Comparison of ENCODE assay signal across 8 cellular contexts in genomic region chr5:150779397-150780179, GRCh38. TPM values are rescaled to one million over a fixed set of nuclear protein-coding genes. Genes with fewer than 3 reads are reported as not detected.
DNase-seq lines count a peak whose midpoint lies in the region; ATAC-seq, FAIRE-seq and TF ChIP-seq lines count a peak whose summit lies in the region.

No MANE protein-coding gene starts in this region.

- in situ Hi-C loops in K562 (cut with MboI) = no loop called here

- POLR2A ChIA-PET in K562 (lab: Yijun Ruan, JAX) = interaction anchor here (0.7 to 1.2 kb wide), 2 partner anchors 60 to 792 kb away, joined by 3 read pairs; no protein-coding TSS in a partner anchor

- no peak for TF ChIP-seq POLR2A in K562 (conservative IDR thresholded peaks at IDR 0.05)

- H3K36me3 ChIP-seq in DND-41 (ENCODE audit: insufficient read depth, low read length) (peaks cover 10% of the 10 kb centered on the region; the same call in 1 of the 2 replicates), K562 (ENCODE audit: control insufficient read depth, insufficient read depth, low read length) (no peaks in the 10 kb centered on the region)

- H3K9me1 ChIP-seq in K562 (ENCODE audit: control insufficient read depth, insufficient read depth, low read length) = no peaks in the 10 kb centered on the region

- H2AFZ ChIP-seq in DND-41 (ENCODE audit: low read depth, low read length) = peak overlapping the region; percentile 97
- H2AFZ ChIP-seq in K562 (ENCODE audit: low read depth, low read length) = peak overlapping the region; percentile 99; the same call in 1 of the 2 replicates

- no TSS peak for BruUV-seq in K562 (replicated peaks; lab: Mats Ljungman, UMichigan)

- intact Hi-C loops in K562 (cut with micrococcal nuclease) = loop anchor here (1.0 to 10.0 kb wide), 5 partner anchors 17 to 325 kb away; partner anchors contain the start of gene RBM22

- CTCF ChIA-PET in K562 (lab: Yijun Ruan, JAX; ENCODE audit: low intra/inter-chr PET ratio) = interaction anchor here (0.7 kb wide), 1 partner anchor 217 kb away, joined by 3 read pairs; no protein-coding TSS in a partner anchor

- peak overlapping the region; percentile 81 for H3K4me2 ChIP-seq in DND-41 (ENCODE audit: insufficient read depth, low read length)
- peak overlapping the region; percentile 86; the same call in 1 of the 2 replicates for H3K4me2 ChIP-seq in K562 (ENCODE audit: insufficient read depth, low read length)

- TF ChIP-seq EP300 in K562 (IDR thresholded peaks at IDR 0.05; ENCODE audit: low read length) = no peak

- H3K79me2 ChIP-seq in DND-41 (ENCODE audit: insufficient read depth, low read length) = peaks cover 47% of the 10 kb centered on the region
- peaks cover 9% of the 10 kb centered on the region; the same call in 1 of the 3 replicates for H3K79me2 ChIP-seq in K562 (ENCODE audit: control insufficient read depth, insufficient read depth, low read length)

- H3K27ac ChIP-seq in DND-41 (ENCODE audit: low read length) = peak overlapping the region; percentile 91
- no peak overlapping the region for H3K27ac ChIP-seq in K562 (ENCODE audit: extremely low read depth, low read depth, low read length)

- H3K9me3 ChIP-seq in DND-41 (ENCODE audit: insufficient read depth, low read length, severe bottlenecking) = no peaks in the 10 kb centered on the region
- no peaks in the 10 kb centered on the region for H3K9me3 ChIP-seq in K562 (replicated peaks; ENCODE audit: control insufficient read depth, insufficient read depth, low read depth, low read length)
- H3K9me3 ChIP-seq in mononuclear cell (ENCODE audit: low read depth, low read length) = no peaks in the 10 kb centered on the region

- no peaks in the 10 kb centered on the region for H4K20me1 ChIP-seq in DND-41 (ENCODE audit: insufficient read depth, low read length)
- no peaks in the 10 kb centered on the region for H4K20me1 ChIP-seq in K562 (replicated peaks; ENCODE audit: control insufficient read depth, insufficient read depth, low read length)

- no peaks in the 10 kb centered on the region for H3K27me3 ChIP-seq in DND-41 (ENCODE audit: insufficient read depth, low read length, poor library complexity)
- H3K27me3 ChIP-seq in K562 (ENCODE audit: control insufficient read depth in 2 of 2, insufficient read depth in 2 of 2, low read length in 2 of 2) = no peaks in the 10 kb centered on the region
- H3K27me3 ChIP-seq in mononuclear cell (ENCODE audit: insufficient read depth, low read length) = no peaks in the 10 kb centered on the region

- H3K4me3 ChIP-seq in DND-41 (ENCODE audit: low read depth in 1 of 2, low read length in 2 of 2) (peak overlapping the region; percentile 61 to 75), K562 (peak overlapping the region; percentile 72), mononuclear cell (ENCODE audit: low read length) (peak overlapping the region; percentile 78)

- TF ChIP-seq CTCF in DND-41 (IDR thresholded peaks at IDR 0.05; ENCODE audit: borderline replicate concordance, extremely low read depth, low read length, poor library complexity, severe bottlenecking) (no peak), K562 (IDR thresholded peaks at IDR 0.05 in 2 of 3, conservative IDR thresholded peaks at IDR 0.05 in 1 of 3; ENCODE audit: insufficient read depth in 2 of 3, low read depth in 1 of 3, low read length in 3 of 3) (no peak)

- H3K4me1 ChIP-seq in DND-41 (ENCODE audit: insufficient read depth, low read length) (peaks cover 68% of the 10 kb centered on the region), K562 (replicated peaks in 1 of 2; ENCODE audit: control insufficient read depth in 2 of 2, insufficient read depth in 2 of 2, low read length in 2 of 2) (peaks cover 21 to 24% of the 10 kb centered on the region in 2 experiments), mononuclear cell (ENCODE audit: insufficient read depth, low read length) (peaks cover 69% of the 10 kb centered on the region)

- peak; percentile 5; the same call in 1 of the 3 replicates for ATAC-seq in DND-41 (ENCODE audit: insufficient read depth, low read depth)
- peak; percentile 1 for ATAC-seq in HG03342 (IDR thresholded peaks at IDR 0.05; ENCODE audit: unreplicated experiment)
- ATAC-seq in K562 = no peak
- ATAC-seq in GM21367 (IDR thresholded peaks at IDR 0.05; ENCODE audit: unreplicated experiment) = no peak

- peak; percentile 61 for DNase-seq in DND-41
- DNase-seq in K562 (ENCODE audit: extremely low read depth in 1 of 4, low spot score in 3 of 4) = no peak
- DNase-seq in NCI-H1417 (lab: John Stamatoyannopoulos, UW) = no peak
- DNase-seq in foreskin melanocyte = no peak
- DNase-seq in NCI-H446 treated with DMSO at 0.1 percent for 48 hours (lab: John Stamatoyannopoulos, UW) = no peak

- 37% methylated on average over 13 of the region's 13 CpGs for WGBS in K562 (ENCODE audit: insufficient coverage, low coverage, missing lambda C conversion rate)

- TF ChIP-seq RAD21 in K562 (CRISPR knock-in tag; conservative IDR thresholded peaks at IDR 0.05 in 1 of 2, IDR thresholded peaks at IDR 0.05 in 1 of 2) = no peak

- no peak for FAIRE-seq in K562 (lab: Jason Lieb, UNC)

- H3K9ac ChIP-seq in DND-41 (ENCODE audit: low read depth, low read length) (peak overlapping the region; percentile 78), K562 (ENCODE audit: insufficient read depth in 1 of 2, low read depth in 2 of 2, low read length in 2 of 2) (peak overlapping the region in 1 of 2 experiments; percentile 90; a peak in 2 of 4 replicates)

TF ChIP-seq in K562, 482 proteins besides CTCF, POLR2A, EP300 and RAD21 (continues in another document):
- TF ChIP-seq L3MBTL2 (IDR thresholded peaks at IDR 0.05) (peak; percentile 16; the same call in 1 of the 2 replicates), DEAF1 (CRISPR knock-in tag; IDR thresholded peaks at IDR 0.05) (no peak), SMARCE1 (IDR thresholded peaks at IDR 0.05) (no peak)

RNA-seq across cellular contexts. Expression of gene SMIM3, which starts 1.0 kb away (rescaled TPM):
- total RNA-seq in K562 (2011; cell fraction: chromatin; rRNA removed; ENCODE audit: low replicate concordance) = 5.3 and 6.3 TPM in 2 replicates
- 3.0 and 4.2 TPM in 2 replicates for total RNA-seq in K562 (2011; cell fraction: nucleolus; rRNA removed)
- 5.6 and 6.4 TPM in 2 replicates for total RNA-seq in K562 (2011; cell fraction: nucleoplasm; rRNA removed)
- total RNA-seq in K562 (2014; rRNA removed) (13.6 and 20.2 TPM in 2 replicates), K562 (2014; rRNA removed; fragmentation: Illumina TruSeq; extraction: Trizol) (14.6 and 15.8 TPM in 2 replicates), K562 (2015; rRNA removed; fragmentation: Illumina TruSeq; extraction: Trizol) (27.7 and 28.5 TPM in 2 replicates), K562 (2021) (13.0 and 13.7 TPM in 2 replicates), mononuclear cell (40.7 TPM)
- polyA plus RNA-seq in K562 (2011; rRNA removed) (13.9 and 29.5 TPM in 2 replicates), K562 (2014; fragmentation: Illumina TruSeq; extraction: Trizol) (18.8 and 19.7 TPM in 2 replicates), K562 (2014; fragmentation: Nextera tagmentation; extraction: Ambion mirVana) (1 to 10 TPM; 4.1 to 6.7 TPM), K562 (2014; rRNA removed) (12.8 and 13.5 TPM in 2 replicates)
- polyA plus RNA-seq in K562 (2011; cell fraction: cytosol; rRNA removed) = 13.9 and 39.1 TPM in 2 replicates
- polyA plus RNA-seq in K562 (2011; cell fraction: nucleus; rRNA removed) = 7.9 and 20.9 TPM in 2 replicates
- 24.7 and 45.6 TPM in 2 replicates for polyA plus RNA-seq in K562 (2012)
- polyA minus RNA-seq in K562 (2011; rRNA and poly(A)+ RNA removed) = 5.6 and 14.2 TPM in 2 replicates
- 4.0 and 5.6 TPM in 2 replicates for polyA minus RNA-seq in K562 (2011; cell fraction: cytosol; rRNA and poly(A)+ RNA removed)
- 2.3 and 5.7 TPM in 2 replicates for polyA minus RNA-seq in K562 (2011; cell fraction: nucleus; rRNA and poly(A)+ RNA removed)

RNA-seq across cellular contexts. Expression of gene DCTN4, which starts 20.8 kb away (rescaled TPM):
- 64.1 and 143 TPM in 2 replicates for total RNA-seq in K562 (2011; cell fraction: chromatin; rRNA removed; ENCODE audit: low replicate concordance)
- 28.9 and 49.2 TPM in 2 replicates for total RNA-seq in K562 (2011; cell fraction: nucleolus; rRNA removed)
- total RNA-seq in K562 (2011; cell fraction: nucleoplasm; rRNA removed) = 56.8 and 84.8 TPM in 2 replicates
- total RNA-seq in K562 (2014; rRNA removed) (34.5 and 35.2 TPM in 2 replicates), K562 (2014; rRNA removed; fragmentation: Illumina TruSeq; extraction: Trizol) (51.0 and 56.8 TPM in 2 replicates), K562 (2015; rRNA removed; fragmentation: Illumina TruSeq; extraction: Trizol) (45.4 and 49.9 TPM in 2 replicates), K562 (2021) (57.0 and 64.8 TPM in 2 replicates), mononuclear cell (111 TPM)
- polyA plus RNA-seq in K562 (2011; rRNA removed) (56.8 and 75.0 TPM in 2 replicates), K562 (2014; fragmentation: Illumina TruSeq; extraction: Trizol) (57.0 and 64.9 TPM in 2 replicates), K562 (2014; fragmentation: Nextera tagmentation; extraction: Ambion mirVana) (10 to 100 TPM; 20.4 to 29.6 TPM), K562 (2014; rRNA removed) (36.5 and 39.1 TPM in 2 replicates)
- polyA plus RNA-seq in K562 (2011; cell fraction: cytosol; rRNA removed) = 30.5 and 54.8 TPM in 2 replicates
- 48.6 and 85.0 TPM in 2 replicates for polyA plus RNA-seq in K562 (2011; cell fraction: nucleus; rRNA removed)
- polyA plus RNA-seq in K562 (2012) = 40.1 and 49.3 TPM in 2 replicates
- polyA minus RNA-seq in K562 (2011; rRNA and poly(A)+ RNA removed) = 78.1 and 119 TPM in 2 replicates
- polyA minus RNA-seq in K562 (2011; cell fraction: cytosol; rRNA and poly(A)+ RNA removed) = 39.0 and 51.9 TPM in 2 replicates
- polyA minus RNA-seq in K562 (2011; cell fraction: nucleus; rRNA and poly(A)+ RNA removed) = 36.8 and 62.8 TPM in 2 replicates

Comparison
In these comparisons a context has a peak if more than half of its experiments do, and no peak if none do; other contexts are left out.
1. ATAC-seq: peak in DND-41 (single experiment) and HG03342 (single experiment); none in K562 (single experiment) and GM21367 (single experiment).
2. Peak in every context shown above with its lines, with median percentiles within 50 percentile points of each other: H3K4me3 ChIP-seq.